Comparison of ENCODE assay signal across 12 cellular contexts in genomic region chr14:89719371-89720075, GRCh38.
DNase-seq lines count a peak whose midpoint lies in the region; ATAC-seq and TF ChIP-seq lines count a peak whose summit lies in the region.
"Had no signal": no experiment of that assay in that cellular context is flagged by ENCODE, and none has a peak within 500 bp of the region (broad histone marks: within the 10 kb centered on the region; RNA-seq: fewer than 3 reads in every experiment).

No MANE protein-coding gene starts in this region.

- no peak overlapping the region for H3K27ac ChIP-seq in right atrium auricular region
- H3K27ac ChIP-seq: neural progenitor cell, vagina had no signal

- DNase-seq in activated naive CD4-positive, alpha-beta T cell treated with anti-CD3 and anti-CD28 coated beads, Interleukin-2, amount 50 U/mL, for 72 hours (ENCODE audit: low spot score in 2 of 2) = no peak
- peak; percentile 28 for DNase-seq in KG1 (lab: John Stamatoyannopoulos, UW)
- DNase-seq in activated T-helper 2 cell treated with anti-CD3 and anti-CD28 coated beads, Interferon-gamma antibody, Interleukin-2, Interleukin-4, amounts not matched to agents 10 μg/mL and 5 μg/mL and 100 μg/mL, durations not matched to agents 14 hours and 24 hours and 36 hours (ENCODE audit: low spot score) = no peak
- DNase-seq in AG20443 (ENCODE audit: low spot score) = no peak
- DNase-seq in right atrium auricular region (ENCODE audit: low spot score) = no peak
- DNase-seq: activated T-cell treated with anti-CD3 and anti-CD28 coated beads, Interleukin-2, amount 50 U/mL, for 4 hours; NCI-H187 treated with DMSO at 0.1 percent for 48 hours had no signal

- H3K27me3 ChIP-seq in right atrium auricular region = no peaks in the 10 kb centered on the region
- H3K27me3 ChIP-seq: neural progenitor cell, vagina had no signal

- no peaks in the 10 kb centered on the region for H3K9me3 ChIP-seq in right atrium auricular region
- H3K9me3 ChIP-seq: vagina had no signal

- intact Hi-C loops in activated T-helper 2 cell treated with anti-CD3 and anti-CD28 coated beads, Interferon-gamma antibody, Interleukin-2, Interleukin-4, amounts not matched to agents 10 μg/mL and 5 μg/mL and 100 μg/mL, durations not matched to agents 14 hours and 24 hours and 36 hours (cut with micrococcal nuclease) = loop anchor here (1.0 to 2.0 kb wide), 5 partner anchors 13 to 99 kb away; no protein-coding TSS in a partner anchor

- peaks cover 1% of the 10 kb centered on the region for H3K36me3 Mint-ChIP-seq in activated naive CD4-positive, alpha-beta T cell treated with anti-CD3 and anti-CD28 coated beads, Interleukin-2, amount 50 U/mL, for 24 hours
- H3K36me3 Mint-ChIP-seq in activated naive CD4-positive, alpha-beta T cell treated with anti-CD3 and anti-CD28 coated beads, Interleukin-2, amount 50 U/mL, for 72 hours = peaks cover 12 to 31% of the 10 kb centered on the region in 2 donors
- peaks cover 12% of the 10 kb centered on the region for H3K36me3 Mint-ChIP-seq in activated T-helper 2 cell treated with anti-CD3 and anti-CD28 coated beads, Interferon-gamma antibody, Interleukin-2, Interleukin-4, amounts not matched to agents 10 μg/mL and 5 μg/mL and 100 μg/mL, durations not matched to agents 14 hours and 24 hours and 36 hours (ENCODE audit: low read depth)
- H3K36me3 Mint-ChIP-seq: neural progenitor cell had no signal

- H3K36me3 ChIP-seq in right atrium auricular region = no peaks in the 10 kb centered on the region
- H3K36me3 ChIP-seq: neural progenitor cell, vagina had no signal

- peaks cover 81% of the 10 kb centered on the region for H3K4me1 Mint-ChIP-seq in activated naive CD4-positive, alpha-beta T cell treated with anti-CD3 and anti-CD28 coated beads, Interleukin-2, amount 50 U/mL, for 24 hours
- H3K4me1 Mint-ChIP-seq in activated T-helper 2 cell treated with anti-CD3 and anti-CD28 coated beads, Interferon-gamma antibody, Interleukin-2, Interleukin-4, amounts not matched to agents 10 μg/mL and 5 μg/mL and 100 μg/mL, durations not matched to agents 14 hours and 24 hours and 36 hours (ENCODE audit: low read depth) = peaks cover 55% of the 10 kb centered on the region

- no peak for TF ChIP-seq CTCF in right atrium auricular region (IDR thresholded peaks at IDR 0.05)

- ATAC-seq in activated naive CD4-positive, alpha-beta T cell treated with anti-CD3 and anti-CD28 coated beads, Interleukin-2, amount 50 U/mL, for 72 hours = no peak
- ATAC-seq in HG03280 (IDR thresholded peaks at IDR 0.05; ENCODE audit: unreplicated experiment) = no peak
- ATAC-seq in GM18858 (IDR thresholded peaks at IDR 0.05; ENCODE audit: unreplicated experiment) = no peak

- peak overlapping the region; percentile 96 for H3K27ac Mint-ChIP-seq in activated naive CD4-positive, alpha-beta T cell treated with anti-CD3 and anti-CD28 coated beads, Interleukin-2, amount 50 U/mL, for 24 hours
- peak overlapping the region in 1 of 2 donors; percentile 92 for H3K27ac Mint-ChIP-seq in activated naive CD4-positive, alpha-beta T cell treated with anti-CD3 and anti-CD28 coated beads, Interleukin-2, amount 50 U/mL, for 72 hours
- H3K27ac Mint-ChIP-seq in activated T-helper 2 cell treated with anti-CD3 and anti-CD28 coated beads, Interferon-gamma antibody, Interleukin-2, Interleukin-4, amounts not matched to agents 10 μg/mL and 5 μg/mL and 100 μg/mL, durations not matched to agents 14 hours and 24 hours and 36 hours = peak overlapping the region; percentile 96
- H3K27ac Mint-ChIP-seq: neural progenitor cell had no signal

- no peak overlapping the region for H3K4me3 ChIP-seq in right atrium auricular region
- H3K4me3 ChIP-seq: neural progenitor cell, vagina had no signal

- H3K27me3 Mint-ChIP-seq in activated naive CD4-positive, alpha-beta T cell treated with anti-CD3 and anti-CD28 coated beads, Interleukin-2, amount 50 U/mL, for 24 hours = no peaks in the 10 kb centered on the region
- no peaks in the 10 kb centered on the region for H3K27me3 Mint-ChIP-seq in activated T-helper 2 cell treated with anti-CD3 and anti-CD28 coated beads, Interferon-gamma antibody, Interleukin-2, Interleukin-4, amounts not matched to agents 10 μg/mL and 5 μg/mL and 100 μg/mL, durations not matched to agents 14 hours and 24 hours and 36 hours (ENCODE audit: low read depth)

- peaks cover 0 to 5% of the 10 kb centered on the region in 2 donors for H3K4me1 ChIP-seq in right atrium auricular region

- no peaks in the 10 kb centered on the region for H3K9me3 Mint-ChIP-seq in activated naive CD4-positive, alpha-beta T cell treated with anti-CD3 and anti-CD28 coated beads, Interleukin-2, amount 50 U/mL, for 24 hours
- peaks cover 6 to 19% of the 10 kb centered on the region in 2 donors for H3K9me3 Mint-ChIP-seq in activated naive CD4-positive, alpha-beta T cell treated with anti-CD3 and anti-CD28 coated beads, Interleukin-2, amount 50 U/mL, for 72 hours
- H3K9me3 Mint-ChIP-seq in activated T-helper 2 cell treated with anti-CD3 and anti-CD28 coated beads, Interferon-gamma antibody, Interleukin-2, Interleukin-4, amounts not matched to agents 10 μg/mL and 5 μg/mL and 100 μg/mL, durations not matched to agents 14 hours and 24 hours and 36 hours = peaks cover 12% of the 10 kb centered on the region
- H3K9me3 Mint-ChIP-seq: activated T-cell treated with anti-CD3 and anti-CD28 coated beads, Interleukin-2, amount 50 U/mL, for 4 hours; neural progenitor cell had no signal

- H3K4me3 Mint-ChIP-seq in activated naive CD4-positive, alpha-beta T cell treated with anti-CD3 and anti-CD28 coated beads, Interleukin-2, amount 50 U/mL, for 24 hours = no peak overlapping the region
- H3K4me3 Mint-ChIP-seq in activated T-helper 2 cell treated with anti-CD3 and anti-CD28 coated beads, Interferon-gamma antibody, Interleukin-2, Interleukin-4, amounts not matched to agents 10 μg/mL and 5 μg/mL and 100 μg/mL, durations not matched to agents 14 hours and 24 hours and 36 hours (ENCODE audit: low read depth) = no peak overlapping the region
- H3K4me3 Mint-ChIP-seq: activated T-cell treated with anti-CD3 and anti-CD28 coated beads, Interleukin-2, amount 50 U/mL, for 4 hours; neural progenitor cell had no signal
